In genomic region chr12:388547-389137, GRCh38 we compare ENCODE assay signal across 2 cellular contexts.
TF ChIP-seq lines count a peak whose summit lies in the region.

No MANE protein-coding gene starts in this region.

TF ChIP-seq in HCT116, 20 proteins besides CTCF, POLR2A, EP300 and RAD21:
- TF ChIP-seq MAX (IDR thresholded peaks at IDR 0.05), result no peak
- TF ChIP-seq ZFX (IDR thresholded peaks at IDR 0.05), result peak; percentile 50; the same call in 1 of the 2 replicates
TF ChIP-seq in HCT116: peak in this region for 1.

TF ChIP-seq in K562, 482 proteins besides CTCF, POLR2A, EP300 and RAD21 (continues in another document):
- TF ChIP-seq ZNF551 (CRISPR knock-in tag; IDR thresholded peaks at IDR 0.05) (no peak), ZC3H8 (IDR thresholded peaks at IDR 0.05) (no peak), XRCC3 (IDR thresholded peaks at IDR 0.05) (no peak), ARID2 (IDR thresholded peaks at IDR 0.05) (no peak), ZNF41 (CRISPR knock-in tag; conservative IDR thresholded peaks at IDR 0.05) (no peak), ZBTB7A (IDR thresholded peaks at IDR 0.05; ENCODE audit: borderline replicate concordance, control insufficient read depth, low read depth, low read length) (peak; percentile 83; the same call in 1 of the 2 replicates), EZH2 (IDR thresholded peaks at IDR 0.05; ENCODE audit: borderline replicate concordance, low read depth, low read length) (no peak), RAD51 (IDR thresholded peaks at IDR 0.05; ENCODE audit: borderline replicate concordance, low read depth) (no peak), NFE2L1 (tag; IDR thresholded peaks at IDR 0.05; ENCODE audit: borderline replicate concordance, low read depth) (no peak), ZNF197 (CRISPR knock-in tag; IDR thresholded peaks at IDR 0.05; ENCODE audit: low read depth) (no peak), ZNF695 (CRISPR knock-in tag; IDR thresholded peaks at IDR 0.05) (no peak), HOMEZ (CRISPR knock-in tag; IDR thresholded peaks at IDR 0.05) (no peak), HSF4 (CRISPR knock-in tag; IDR thresholded peaks at IDR 0.05; ENCODE audit: borderline replicate concordance) (no peak), HDAC8 (tag; IDR thresholded peaks at IDR 0.05) (no peak), THAP7 (CRISPR knock-in tag; IDR thresholded peaks at IDR 0.05) (no peak), POU5F1 (IDR thresholded peaks at IDR 0.05; ENCODE audit: borderline replicate concordance, low read depth, low read length, partially characterized antibody) (no peak), ARID3A (IDR thresholded peaks at IDR 0.05; ENCODE audit: borderline replicate concordance, low read depth, low read length) (no peak), ZNF280A (IDR thresholded peaks at IDR 0.05; ENCODE audit: low read depth, partially characterized antibody) (no peak), CHD4 (IDR thresholded peaks at IDR 0.05; ENCODE audit: insufficient read depth, insufficient replicate concordance, low read depth, low read length, poor library complexity, severe bottlenecking) (no peak), ZNF395 (CRISPR knock-in tag; IDR thresholded peaks at IDR 0.05) (no peak), CHD1 (IDR thresholded peaks at IDR 0.05; ENCODE audit: low read length) (peak; percentile 78), LCOR (CRISPR knock-in tag; IDR thresholded peaks at IDR 0.05) (no peak), RB1 (IDR thresholded peaks at IDR 0.05; ENCODE audit: low read depth) (no peak), ILF3 (IDR thresholded peaks at IDR 0.05; ENCODE audit: borderline replicate concordance) (no peak), KAT7 (CRISPR knock-in tag; IDR thresholded peaks at IDR 0.05; ENCODE audit: borderline replicate concordance) (no peak), ZNF12 (CRISPR knock-in tag; IDR thresholded peaks at IDR 0.05) (no peak), PBX2 (CRISPR knock-in tag; IDR thresholded peaks at IDR 0.05; ENCODE audit: low read depth) (no peak), PBX2 (tag; conservative IDR thresholded peaks at IDR 0.05; ENCODE audit: low read depth) (no peak), DMBX1 (CRISPR knock-in tag; IDR thresholded peaks at IDR 0.05; ENCODE audit: borderline replicate concordance) (no peak), ARID1B (IDR thresholded peaks at IDR 0.05) (no peak), POLR2G (IDR thresholded peaks at IDR 0.05; ENCODE audit: low read depth, low read length) (peak; percentile 74), ETV6 (IDR thresholded peaks at IDR 0.05; ENCODE audit: borderline replicate concordance in 1 of 2, low read depth in 2 of 2, low read length in 1 of 2) (no peak), ETV6 (CRISPR knock-in tag; IDR thresholded peaks at IDR 0.05; ENCODE audit: borderline replicate concordance) (no peak), ARID4B (CRISPR knock-in tag; IDR thresholded peaks at IDR 0.05) (no peak), ASH1L (IDR thresholded peaks at IDR 0.05; ENCODE audit: borderline replicate concordance, low read depth, partially characterized antibody) (no peak), ZBTB9 (CRISPR knock-in tag; IDR thresholded peaks at IDR 0.05) (no peak), RBM15 (IDR thresholded peaks at IDR 0.05; ENCODE audit: insufficient read depth, low read length) (no peak), CREM (IDR thresholded peaks at IDR 0.05; ENCODE audit: low read depth) (0 out of 2 replicates have a peak, but pooled peaks have one; percentile 4), RNF219 (CRISPR knock-in tag; IDR thresholded peaks at IDR 0.05) (no peak), ZNF184 (CRISPR knock-in tag; IDR thresholded peaks at IDR 0.05) (no peak), ZNF740 (CRISPR knock-in tag; IDR thresholded peaks at IDR 0.05) (no peak), ZNF740 (tag; IDR thresholded peaks at IDR 0.05) (peak in 1 of 2 experiments; percentile 90; a peak in 2 of 4 replicates)
